Comparison of ENCODE assay signal across 7 cellular contexts in genomic region chr2:156177654-156178053, GRCh38.
"Had no signal": no experiment of that assay in that cellular context is flagged by ENCODE, and none has a peak within 500 bp of the region (broad histone marks: within the 10 kb centered on the region; RNA-seq: fewer than 3 reads in every experiment).

No MANE protein-coding gene starts in this region.

- H3K4me3 ChIP-seq: K562 had no signal

- H3K27ac ChIP-seq: HL-60, KMS-11 had no signal

- DNase-seq: IMR-90, KBM-7, KG1 had no signal

- H3K4me2 ChIP-seq: KMS-11 had no signal

- H3K9ac ChIP-seq: KMS-11 had no signal

- FAIRE-seq: HTR-8/SVneo had no signal

- ATAC-seq: K562 had no signal
